In genomic region chr12:101663298-101663697, GRCh38 we compare ENCODE assay signal across 18 cellular contexts. TPM values are rescaled to one million over a fixed set of nuclear protein-coding genes. Genes with fewer than 3 reads are reported as not detected.
DNase-seq lines count a peak whose midpoint lies in the region; ATAC-seq and TF ChIP-seq lines count a peak whose summit lies in the region.
"Had no signal": no experiment of that assay in that cellular context is flagged by ENCODE, and none has a peak within 500 bp of the region (broad histone marks: within the 10 kb centered on the region; RNA-seq: fewer than 3 reads in every experiment).

No MANE protein-coding gene starts in this region.

- no peaks in the 10 kb centered on the region for H3K36me3 Mint-ChIP-seq in activated CD8-positive, alpha-beta T cell treated with anti-CD3 and anti-CD28 coated beads for 36 hours (ENCODE audit: low read depth)
- H3K36me3 Mint-ChIP-seq in activated CD8-positive, alpha-beta T cell treated with anti-CD3 and anti-CD28 coated beads, Interleukin-2, amount 10 ng/mL, durations not matched to agents 7 days and 5 days (ENCODE audit: low read depth), result no peaks in the 10 kb centered on the region
- H3K36me3 Mint-ChIP-seq in WTC11, result no peaks in the 10 kb centered on the region
- H3K36me3 Mint-ChIP-seq: CD4-positive, CD25-positive, alpha-beta regulatory T cell; CD8-positive, alpha-beta T cell had no signal

- H3K4me3 ChIP-seq in psoas muscle (no peak overlapping the region), adrenal gland (no peak overlapping the region)
- H3K4me3 ChIP-seq: BLaER1 had no signal

- CTCF ChIA-PET in activated CD8-positive, alpha-beta T cell treated with anti-CD3 and anti-CD28 coated beads for 36 hours (lab: Charles Lee), result interaction anchor here (1.1 kb wide), 1 partner anchor 73 kb away, joined by 3 read pairs; no protein-coding TSS in a partner anchor
- CTCF ChIA-PET in activated CD8-positive, alpha-beta T cell treated with anti-CD3 and anti-CD28 coated beads, Interleukin-2, amount 10 ng/mL, durations not matched to agents 7 days and 5 days (lab: Charles Lee), result interaction anchor here (0.8 kb wide), 1 partner anchor 20 kb away, joined by 4 read pairs; no protein-coding TSS in a partner anchor
- CTCF ChIA-PET in WTC11 (lab: Charles Lee), result no interaction called here

- H3K36me3 ChIP-seq in psoas muscle (ENCODE audit: insufficient read depth in 1 of 2, low read depth in 1 of 2), result peaks cover 0 to 98% of the 10 kb centered on the region in 2 donors
- no peaks in the 10 kb centered on the region for H3K36me3 ChIP-seq in adrenal gland (replicated peaks in 1 of 2)
- H3K36me3 ChIP-seq: BLaER1 had no signal

- intact Hi-C loops in activated CD8-positive, alpha-beta T cell treated with anti-CD3 and anti-CD28 coated beads for 36 hours (cut with micrococcal nuclease), result no loop called here
- intact Hi-C loops in psoas muscle (cut with DNase I) (no loop called here), adrenal gland (cut with DNase I) (no loop called here)

- 73 to 85% (median 76%) methylated on average over 6 of the region's 6 CpGs for WGBS in psoas muscle, 3 donors
- WGBS in adrenal gland, 4 donors, result 85 to 91% (median 85%) methylated on average over 6 of the region's 6 CpGs

- TF ChIP-seq POLR2A in adrenal gland (IDR thresholded peaks at IDR 0.05), result no peak

- peak; percentile 10 for DNase-seq in activated CD8-positive, alpha-beta T cell treated with anti-CD3 and anti-CD28 coated beads for 36 hours
- no peak for DNase-seq in activated CD8-positive, alpha-beta T cell treated with anti-CD3 and anti-CD28 coated beads, Interleukin-2, amount 10 ng/mL, durations not matched to agents 7 days and 5 days
- no peak for DNase-seq in WTC11 (ENCODE audit: low spot score)
- no peak for DNase-seq in psoas muscle
- no peak for DNase-seq in adrenal gland
- DNase-seq in stimulated activated naive CD4-positive, alpha-beta T cell (lab: John Stamatoyannopoulos, UW), result no peak
- DNase-seq: Caco-2; CD4-positive, CD25-positive, alpha-beta regulatory T cell; CD8-positive, alpha-beta T cell; DMS153; DND-41; GOT3; H7; HFFc6 had no signal

- H3K9me3 Mint-ChIP-seq in activated CD8-positive, alpha-beta T cell treated with anti-CD3 and anti-CD28 coated beads for 36 hours, result no peaks in the 10 kb centered on the region
- no peaks in the 10 kb centered on the region for H3K9me3 Mint-ChIP-seq in activated CD8-positive, alpha-beta T cell treated with anti-CD3 and anti-CD28 coated beads, Interleukin-2, amount 10 ng/mL, durations not matched to agents 7 days and 5 days (ENCODE audit: insufficient read depth)
- no peaks in the 10 kb centered on the region for H3K9me3 Mint-ChIP-seq in WTC11
- H3K9me3 Mint-ChIP-seq: CD8-positive, alpha-beta T cell; HFFc6 had no signal

- no peaks in the 10 kb centered on the region for H3K9me3 ChIP-seq in psoas muscle
- no peaks in the 10 kb centered on the region for H3K9me3 ChIP-seq in adrenal gland (replicated peaks in 1 of 3)
- H3K9me3 ChIP-seq: BLaER1, Caco-2 had no signal

- no peak for ATAC-seq in activated CD8-positive, alpha-beta T cell treated with anti-CD3 and anti-CD28 coated beads for 36 hours
- ATAC-seq in activated CD8-positive, alpha-beta T cell treated with anti-CD3 and anti-CD28 coated beads, Interleukin-2, amount 10 ng/mL, durations not matched to agents 7 days and 5 days, result no peak
- ATAC-seq in WTC11, result peak; percentile 39; the same call in 1 of the 2 replicates
- ATAC-seq in psoas muscle, result no peak
- ATAC-seq: CD8-positive, alpha-beta T cell had no signal

- H3K4me1 ChIP-seq in psoas muscle (no peaks in the 10 kb centered on the region), adrenal gland (replicated peaks in 1 of 2) (no peaks in the 10 kb centered on the region)
- H3K4me1 ChIP-seq: Caco-2 had no signal

- peak overlapping the region; percentile 19 for H3K27ac ChIP-seq in psoas muscle
- H3K27ac ChIP-seq in adrenal gland, result no peak overlapping the region
- H3K27ac ChIP-seq: 22Rv1, BLaER1, C4-2B had no signal

- H3K27me3 Mint-ChIP-seq in activated CD8-positive, alpha-beta T cell treated with anti-CD3 and anti-CD28 coated beads for 36 hours, result peaks cover 3% of the 10 kb centered on the region
- peaks cover 13% of the 10 kb centered on the region for H3K27me3 Mint-ChIP-seq in activated CD8-positive, alpha-beta T cell treated with anti-CD3 and anti-CD28 coated beads, Interleukin-2, amount 10 ng/mL, durations not matched to agents 7 days and 5 days (ENCODE audit: low read depth)
- H3K27me3 Mint-ChIP-seq in WTC11 (ENCODE audit: low read depth), result peaks cover 3% of the 10 kb centered on the region; the same call in 1 of the 2 replicates

- POLR2A ChIA-PET in activated CD8-positive, alpha-beta T cell treated with anti-CD3 and anti-CD28 coated beads for 36 hours (lab: Charles Lee), result no interaction called here
- POLR2A ChIA-PET in activated CD8-positive, alpha-beta T cell treated with anti-CD3 and anti-CD28 coated beads, Interleukin-2, amount 10 ng/mL, durations not matched to agents 7 days and 5 days (lab: Charles Lee), result no interaction called here
- POLR2A ChIA-PET in WTC11 (lab: Charles Lee), result no interaction called here

- no peak overlapping the region for H3K27ac Mint-ChIP-seq in activated CD8-positive, alpha-beta T cell treated with anti-CD3 and anti-CD28 coated beads for 36 hours
- no peak overlapping the region for H3K27ac Mint-ChIP-seq in activated CD8-positive, alpha-beta T cell treated with anti-CD3 and anti-CD28 coated beads, Interleukin-2, amount 10 ng/mL, durations not matched to agents 7 days and 5 days
- H3K27ac Mint-ChIP-seq in WTC11, result no peak overlapping the region
- H3K27ac Mint-ChIP-seq: B cell; CD4-positive, CD25-positive, alpha-beta regulatory T cell; CD8-positive, alpha-beta T cell; HFFc6 had no signal

- H3K27me3 ChIP-seq in psoas muscle (ENCODE audit: insufficient read depth in 3 of 3, low read length in 2 of 3) (no peaks in the 10 kb centered on the region), adrenal gland (peaks cover 4% of the 10 kb centered on the region)
- H3K27me3 ChIP-seq: BLaER1 had no signal

- TF ChIP-seq CTCF in activated CD8-positive, alpha-beta T cell treated with anti-CD3 and anti-CD28 coated beads for 36 hours (IDR thresholded peaks at IDR 0.05), result no peak
- no peak for TF ChIP-seq CTCF in WTC11 (IDR thresholded peaks at IDR 0.05)
- TF ChIP-seq CTCF in psoas muscle (IDR thresholded peaks at IDR 0.05), result no peak
- no peak for TF ChIP-seq CTCF in adrenal gland (IDR thresholded peaks at IDR 0.05)

- no peaks in the 10 kb centered on the region for H3K4me1 Mint-ChIP-seq in activated CD8-positive, alpha-beta T cell treated with anti-CD3 and anti-CD28 coated beads for 36 hours (ENCODE audit: low read depth)
- no peaks in the 10 kb centered on the region for H3K4me1 Mint-ChIP-seq in activated CD8-positive, alpha-beta T cell treated with anti-CD3 and anti-CD28 coated beads, Interleukin-2, amount 10 ng/mL, durations not matched to agents 7 days and 5 days (ENCODE audit: low read depth)
- H3K4me1 Mint-ChIP-seq in WTC11, result peaks cover 28% of the 10 kb centered on the region
- H3K4me1 Mint-ChIP-seq: CD4-positive, CD25-positive, alpha-beta regulatory T cell had no signal

- no peak overlapping the region for H3K4me3 Mint-ChIP-seq in activated CD8-positive, alpha-beta T cell treated with anti-CD3 and anti-CD28 coated beads for 36 hours
- no peak overlapping the region for H3K4me3 Mint-ChIP-seq in activated CD8-positive, alpha-beta T cell treated with anti-CD3 and anti-CD28 coated beads, Interleukin-2, amount 10 ng/mL, durations not matched to agents 7 days and 5 days
- H3K4me3 Mint-ChIP-seq in WTC11, result no peak overlapping the region
- H3K4me3 Mint-ChIP-seq: B cell; CD4-positive, CD25-positive, alpha-beta regulatory T cell; CD8-positive, alpha-beta T cell; HFFc6 had no signal

TF ChIP-seq in WTC11, 78 proteins besides CTCF, POLR2A, EP300 and RAD21 (continues in another document):
- no peak for TF ChIP-seq ETV6 (CRISPR knock-in tag; IDR thresholded peaks at IDR 0.05)
- TF ChIP-seq RORB (CRISPR knock-in tag; IDR thresholded peaks at IDR 0.05), result no peak
- no peak for TF ChIP-seq ZNF423 (CRISPR knock-in tag; IDR thresholded peaks at IDR 0.05)
- TF ChIP-seq MAX (CRISPR knock-in tag; IDR thresholded peaks at IDR 0.05), result no peak
- no peak for TF ChIP-seq ZNF121 (CRISPR knock-in tag; IDR thresholded peaks at IDR 0.05)
- TF ChIP-seq ZNF425 (CRISPR knock-in tag; conservative IDR thresholded peaks at IDR 0.05), result no peak
- no peak for TF ChIP-seq TCF7 (CRISPR knock-in tag; IDR thresholded peaks at IDR 0.05; ENCODE audit: low read depth)

RNA-seq across cellular contexts. Expression of gene CHPT1, which starts 34.1 kb away (rescaled TPM):
- 10 to 100 TPM; 15.2 to 15.8 TPM for total RNA-seq in activated CD8-positive, alpha-beta T cell treated with anti-CD3 and anti-CD28 coated beads for 36 hours
- 10 to 100 TPM; 12.6 to 13.1 TPM for total RNA-seq in activated CD8-positive, alpha-beta T cell treated with anti-CD3 and anti-CD28 coated beads, Interleukin-2, amount 10 ng/mL, durations not matched to agents 7 days and 5 days
- total RNA-seq in WTC11 (2021), result 17.6 to 19.8 TPM (median 19.1 TPM) in 3 replicates
- total RNA-seq in psoas muscle, result 10 to 100 TPM; 17.9 to 31.3 (median 20.7) TPM
- 10 to 100 TPM; 20.7 to 38.9 (median 29.8) TPM for polyA plus RNA-seq in psoas muscle
- total RNA-seq in adrenal gland, result 100 to 1,000 TPM in 3 of 8 donors, 10 to 100 TPM in 5; 70.9 to 190 (median 90.6) TPM
- polyA plus RNA-seq in adrenal gland, result 100 to 1,000 TPM in 1 of 3 donors, 10 to 100 TPM in 2; 20.4 to 143 (median 34.4) TPM
